ENCODE assay signal across 18 cellular contexts in genomic region chr15:100042558-100042957, GRCh38.
DNase-seq lines count a peak whose midpoint lies in the region; ATAC-seq and TF ChIP-seq lines count a peak whose summit lies in the region.
"Had no signal": no experiment of that assay in that cellular context is flagged by ENCODE, and none has a peak within 500 bp of the region (broad histone marks: within the 10 kb centered on the region; RNA-seq: fewer than 3 reads in every experiment).

No MANE protein-coding gene starts in this region.

- CTCF ChIA-PET in activated CD8-positive, alpha-beta T cell treated with anti-CD3 and anti-CD28 coated beads, Interleukin-2, amount 10 ng/mL, durations not matched to agents 7 days and 5 days (lab: Charles Lee) = no interaction called here

- no peak for ATAC-seq in GM19035 (IDR thresholded peaks at IDR 0.05; ENCODE audit: unreplicated experiment)
- no peak for ATAC-seq in activated CD8-positive, alpha-beta T cell treated with anti-CD3 and anti-CD28 coated beads, Interleukin-2, amount 10 ng/mL, durations not matched to agents 7 days and 5 days
- ATAC-seq: GM23338 had no signal

- H3K9me3 ChIP-seq in SJSA1 (replicated peaks) (no peaks in the 10 kb centered on the region), skeletal muscle tissue (ENCODE audit: control insufficient read depth in 3 of 3, low read length in 3 of 3) (no peaks in the 10 kb centered on the region)
- H3K9me3 ChIP-seq: neutrophil had no signal

- peaks cover 1% of the 10 kb centered on the region for H3K4me1 Mint-ChIP-seq in activated CD8-positive, alpha-beta T cell treated with anti-CD3 and anti-CD28 coated beads, Interleukin-2, amount 10 ng/mL, durations not matched to agents 7 days and 5 days (ENCODE audit: low read depth)

- no peaks in the 10 kb centered on the region for H3K36me3 Mint-ChIP-seq in activated CD8-positive, alpha-beta T cell treated with anti-CD3 and anti-CD28 coated beads, Interleukin-2, amount 10 ng/mL, durations not matched to agents 7 days and 5 days (ENCODE audit: low read depth)

- H3K9me3 Mint-ChIP-seq in activated CD8-positive, alpha-beta T cell treated with anti-CD3 and anti-CD28 coated beads, Interleukin-2, amount 10 ng/mL, durations not matched to agents 7 days and 5 days (ENCODE audit: insufficient read depth) = peaks cover 8% of the 10 kb centered on the region

- H3K9ac ChIP-seq in skeletal muscle tissue (ENCODE audit: low read depth in 1 of 3, low read length in 3 of 3) = peak overlapping the region in 1 of 3 donors; percentile 16

- H3K4me1 ChIP-seq in SJSA1 (replicated peaks) (peaks cover 26% of the 10 kb centered on the region), skeletal muscle tissue (ENCODE audit: control insufficient read depth in 3 of 3, insufficient read depth in 3 of 3, low read length in 3 of 3) (peaks cover 13 to 14% (median 13%) of the 10 kb centered on the region in 3 donors)

- no peak overlapping the region for H3K27ac Mint-ChIP-seq in activated CD8-positive, alpha-beta T cell treated with anti-CD3 and anti-CD28 coated beads, Interleukin-2, amount 10 ng/mL, durations not matched to agents 7 days and 5 days
- H3K27ac Mint-ChIP-seq: activated CD4-positive, alpha-beta memory T cell treated with anti-CD3 and anti-CD28 coated beads, Interleukin-2, amount 10 ng/mL, durations not matched to agents 7 days and 5 days had no signal

- H3K27ac ChIP-seq in SJSA1 = peak overlapping the region; percentile 77
- H3K27ac ChIP-seq in skeletal muscle tissue (ENCODE audit: low read depth, low read length) = peak overlapping the region; percentile 56
- H3K27ac ChIP-seq: neutrophil had no signal

- POLR2A ChIA-PET in activated CD8-positive, alpha-beta T cell treated with anti-CD3 and anti-CD28 coated beads, Interleukin-2, amount 10 ng/mL, durations not matched to agents 7 days and 5 days (lab: Charles Lee) = no interaction called here

- H3K4me3 Mint-ChIP-seq in activated CD8-positive, alpha-beta T cell treated with anti-CD3 and anti-CD28 coated beads, Interleukin-2, amount 10 ng/mL, durations not matched to agents 7 days and 5 days = no peak overlapping the region
- H3K4me3 Mint-ChIP-seq: activated CD4-positive, alpha-beta memory T cell treated with anti-CD3 and anti-CD28 coated beads, Interleukin-2, amount 10 ng/mL, durations not matched to agents 7 days and 5 days; CD8-positive, alpha-beta memory T cell; GM23338 had no signal

- no peak for TF ChIP-seq CTCF in fibroblast of mammary gland (conservative IDR thresholded peaks at IDR 0.05; ENCODE audit: control insufficient read depth, insufficient read depth, low read depth, low read length)

- peaks cover 1% of the 10 kb centered on the region for H3K27me3 Mint-ChIP-seq in activated CD8-positive, alpha-beta T cell treated with anti-CD3 and anti-CD28 coated beads, Interleukin-2, amount 10 ng/mL, durations not matched to agents 7 days and 5 days (ENCODE audit: low read depth)
- H3K27me3 Mint-ChIP-seq: activated CD4-positive, alpha-beta memory T cell treated with anti-CD3 and anti-CD28 coated beads, Interleukin-2, amount 10 ng/mL, durations not matched to agents 7 days and 5 days had no signal

- DNase-seq in LHCN-M2 (ENCODE audit: low read depth) (peak; percentile 62), SJSA1 (ENCODE audit: low read depth in 1 of 2, low spot score in 2 of 2) (no peak), fibroblast of mammary gland (ENCODE audit: low read depth) (peak; percentile 20), globus pallidus (ENCODE audit: low spot score) (no peak)
- DNase-seq in activated CD8-positive, alpha-beta T cell treated with anti-CD3 and anti-CD28 coated beads, Interleukin-2, amount 10 ng/mL, durations not matched to agents 7 days and 5 days = no peak
- DNase-seq: activated CD4-positive, alpha-beta memory T cell treated with anti-CD3 and anti-CD28 coated beads, Interleukin-2, amount 10 ng/mL, durations not matched to agents 7 days and 5 days; activated effector memory CD4-positive, alpha-beta T cell treated with Interleukin-2 at 50 U/mL for 16 hours; CD8-positive, alpha-beta memory T cell; erythroblast; NCI-H1105 treated with DMSO at 0.1 percent for 48 hours; NCI-H446; Right ventricle myocardium superior had no signal

- 0 out of 2 replicates have a peak overlapping the region, but pooled peaks have one; percentile 0 for H3K4me3 ChIP-seq in SJSA1
- no peak overlapping the region for H3K4me3 ChIP-seq in fibroblast of mammary gland (ENCODE audit: control insufficient read depth, low read depth, low read length)
- H3K4me3 ChIP-seq in skeletal muscle tissue (ENCODE audit: low read length in 3 of 3) = peak overlapping the region; percentile 2 to 54 (median 14)
- H3K4me3 ChIP-seq: GM23338, lung, skin epidermis had no signal

- H3K27me3 ChIP-seq in SJSA1 (replicated peaks) = no peaks in the 10 kb centered on the region
- no peaks in the 10 kb centered on the region for H3K27me3 ChIP-seq in skeletal muscle tissue (ENCODE audit: control insufficient read depth in 3 of 3, insufficient read depth in 3 of 3, low read length in 3 of 3)
- H3K27me3 ChIP-seq: neutrophil had no signal

- H3K36me3 ChIP-seq in SJSA1 = no peaks in the 10 kb centered on the region
- peaks cover 0 to 1% (median 0%) of the 10 kb centered on the region in 3 donors for H3K36me3 ChIP-seq in skeletal muscle tissue (ENCODE audit: control insufficient read depth in 3 of 3, insufficient read depth in 3 of 3, low read length in 3 of 3)
- H3K36me3 ChIP-seq: neutrophil had no signal

Comparison
In these comparisons a context has a peak if more than half of its experiments do, and no peak if none do; other contexts are left out.
1. DNase-seq: peak in LHCN-M2 (single experiment) and fibroblast of mammary gland (single experiment); none in SJSA1 (0 of 2), globus pallidus (single experiment) and activated CD8-positive, alpha-beta T cell treated with anti-CD3 and anti-CD28 coated beads, Interleukin-2, amount 10 ng/mL, durations not matched to agents 7 days and 5 days (single experiment).